In the genomic region with DNA sequence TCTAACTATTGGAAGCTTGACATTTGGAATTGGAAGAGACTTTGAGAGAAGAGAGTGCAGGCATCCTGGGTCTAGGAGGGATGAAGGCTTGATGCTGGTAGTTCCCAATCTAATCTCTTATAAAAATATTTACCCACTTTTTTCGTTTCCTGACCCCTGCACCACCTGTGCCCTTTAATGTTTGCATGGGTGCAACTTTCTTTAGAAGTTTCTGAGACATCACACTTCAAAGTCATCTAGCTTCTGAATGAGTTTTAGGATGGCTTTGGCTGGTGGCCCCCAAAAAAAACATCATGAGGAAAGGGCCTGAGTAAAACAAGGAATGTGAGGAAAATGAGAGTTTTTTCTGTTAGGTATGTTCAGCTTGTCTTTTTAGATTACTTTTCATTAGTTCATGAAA, we compare ENCODE assay signal across 1 cellular context.
TF ChIP-seq lines count a peak whose summit lies in the region.

No MANE protein-coding gene starts in this region.

TF ChIP-seq in HEK293, 187 proteins besides CTCF, POLR2A, EP300 and RAD21 (continued from another document):
- TF ChIP-seq ZNF394 (tag by site-specific recombination; IDR thresholded peaks at IDR 0.05; ENCODE audit: borderline replicate concordance), result no peak
- no peak for TF ChIP-seq ZNF701 (tag by site-specific recombination; IDR thresholded peaks at IDR 0.05)
